15 cellular contexts compared by ENCODE assay signal in the genomic region with DNA sequence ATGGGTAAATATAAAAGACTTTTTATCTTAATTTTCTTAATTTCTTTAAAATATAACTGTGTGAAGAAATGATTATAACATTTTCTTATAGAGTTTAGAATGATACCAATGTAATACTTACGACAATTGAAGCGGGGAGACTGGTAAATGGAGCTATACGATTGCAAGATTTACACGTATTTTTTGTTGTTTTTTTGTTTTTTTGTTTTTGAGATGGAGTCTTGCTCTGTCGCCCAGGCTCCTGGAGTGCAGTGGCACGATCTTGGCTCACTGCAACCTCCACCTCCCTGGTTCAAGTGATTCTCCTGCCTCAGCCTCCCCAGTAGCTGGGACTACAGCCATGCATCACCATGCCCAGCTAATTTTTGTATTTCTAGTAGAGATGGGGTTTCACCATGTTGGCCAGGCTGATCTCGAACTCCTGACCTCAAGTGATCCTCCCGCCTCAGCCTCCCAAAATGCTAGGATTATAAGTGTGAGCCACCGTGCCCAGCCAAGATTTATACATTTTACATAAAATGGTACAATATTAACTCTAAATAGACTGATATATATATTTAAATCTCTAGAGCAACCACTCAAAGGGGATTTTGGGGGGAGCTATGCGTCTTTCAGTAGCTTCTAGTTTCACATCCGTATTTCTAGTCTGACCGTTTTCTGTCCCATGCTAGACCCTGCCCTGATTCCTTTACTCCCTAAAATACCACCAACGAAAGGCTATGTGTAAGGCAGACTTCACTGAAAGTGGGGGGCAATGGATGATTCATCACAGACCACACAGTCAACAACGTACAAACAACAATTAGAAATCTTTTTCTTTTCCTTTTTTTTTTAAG. TPM values are rescaled to one million over a fixed set of nuclear protein-coding genes. Genes with fewer than 3 reads are reported as not detected.
DNase-seq lines count a peak whose midpoint lies in the region; ATAC-seq, FAIRE-seq and TF ChIP-seq lines count a peak whose summit lies in the region.
"Had no signal": no experiment of that assay in that cellular context is flagged by ENCODE, and none has a peak within 500 bp of the region (broad histone marks: within the 10 kb centered on the region; RNA-seq: fewer than 3 reads in every experiment).

No MANE protein-coding gene starts in this region.

- CTCF ChIA-PET in CD8-positive, alpha-beta memory T cell (lab: Charles Lee) = interaction anchor here (1.5 to 2.7 kb wide), 3 partner anchors 16 to 169 kb away, joined by 3 to 6 read pairs (median 4); no protein-coding TSS in a partner anchor

- no peaks in the 10 kb centered on the region for H3K9me3 ChIP-seq in CD8-positive, alpha-beta memory T cell (ENCODE audit: low read length)

- no peaks in the 10 kb centered on the region for H3K27me3 ChIP-seq in CD8-positive, alpha-beta memory T cell (ENCODE audit: insufficient read depth, low read length, poor library complexity, severe bottlenecking)
- no peaks in the 10 kb centered on the region for H3K27me3 ChIP-seq in brain microvascular endothelial cell (replicated peaks)

- in situ Hi-C loops in brain microvascular endothelial cell (cut with HindIII; ENCODE audit: low pct_ligation_motif_present, low sequenced_read_pairs) = no loop called here

- TF ChIP-seq CTCF in brain microvascular endothelial cell (IDR thresholded peaks at IDR 0.05; ENCODE audit: low read depth, low read length, missing control alignments) = no peak

- peak; percentile 84 for FAIRE-seq in GM12891 (lab: Jason Lieb, UNC)
- FAIRE-seq: islet of Langerhans had no signal

- no peak overlapping the region for H3K27ac ChIP-seq in CD8-positive, alpha-beta memory T cell (ENCODE audit: low read depth, low read length)
- no peak overlapping the region for H3K27ac ChIP-seq in brain microvascular endothelial cell
- H3K27ac ChIP-seq: GM23248 had no signal

- no peaks in the 10 kb centered on the region for H3K27me3 Mint-ChIP-seq in CD8-positive, alpha-beta memory T cell
- H3K27me3 Mint-ChIP-seq: central memory CD8-positive, alpha-beta T cell had no signal

- no peak overlapping the region for H3K4me3 ChIP-seq in CD8-positive, alpha-beta memory T cell (ENCODE audit: low read length)
- H3K4me3 ChIP-seq in brain microvascular endothelial cell (ENCODE audit: low read depth, low read length) = no peak overlapping the region
- H3K4me3 ChIP-seq: GM23248, smooth muscle cell had no signal

- DNase-seq in GM12891 (ENCODE audit: insufficient read length, low spot score) = no peak
- DNase-seq in NOMO-1 treated with DMSO at 0.1 percent for 48 hours (lab: John Stamatoyannopoulos, UW; ENCODE audit: unreplicated experiment) = peak; percentile 88
- DNase-seq in CD8-positive, alpha-beta memory T cell = no peak
- DNase-seq in GOT3 (lab: John Stamatoyannopoulos, UW) = no peak
- DNase-seq in brain microvascular endothelial cell = no peak
- DNase-seq in nucleus accumbens (lab: John Stamatoyannopoulos, UW) = no peak
- DNase-seq: GM23248; IMR-90; Right ventricle myocardium superior; stimulated activated CD8-positive, alpha-beta memory T cell treated with anti-CD3 and anti-CD28 coated beads, Interleukin-4, amount 100 ng/mL, for 48 hours had no signal

- no peaks in the 10 kb centered on the region for H3K4me1 ChIP-seq in CD8-positive, alpha-beta memory T cell (ENCODE audit: insufficient read depth, low read length)

- POLR2A ChIA-PET in CD8-positive, alpha-beta memory T cell (lab: Charles Lee) = no interaction called here

- TF ChIP-seq POLR2A in GM12891 (IDR thresholded peaks at IDR 0.05; ENCODE audit: low read depth, low read length) = no peak

- ATAC-seq in GM21360 (IDR thresholded peaks at IDR 0.05; ENCODE audit: unreplicated experiment) (peak; percentile 76), HG03045 (IDR thresholded peaks at IDR 0.05; ENCODE audit: unreplicated experiment) (peak; percentile 71)

- peaks cover 0 to 4% (median 0%) of the 10 kb centered on the region in 3 donors for H3K36me3 Mint-ChIP-seq in CD8-positive, alpha-beta memory T cell

- H3K27ac Mint-ChIP-seq in CD8-positive, alpha-beta memory T cell = no peak overlapping the region

- no peaks in the 10 kb centered on the region for H3K36me3 ChIP-seq in CD8-positive, alpha-beta memory T cell (ENCODE audit: insufficient read depth, low read length)
- no peaks in the 10 kb centered on the region for H3K36me3 ChIP-seq in brain microvascular endothelial cell (replicated peaks)

- H3K4me1 Mint-ChIP-seq in CD8-positive, alpha-beta memory T cell = no peaks in the 10 kb centered on the region
- H3K4me1 Mint-ChIP-seq: central memory CD8-positive, alpha-beta T cell had no signal

- H3K4me3 Mint-ChIP-seq in CD8-positive, alpha-beta memory T cell = no peak overlapping the region
- H3K4me3 Mint-ChIP-seq: central memory CD8-positive, alpha-beta T cell had no signal

- no peaks in the 10 kb centered on the region for H3K9me3 Mint-ChIP-seq in CD8-positive, alpha-beta memory T cell
- H3K9me3 Mint-ChIP-seq: central memory CD8-positive, alpha-beta T cell had no signal

TF ChIP-seq in GM12891, 5 proteins besides CTCF, POLR2A, EP300 and RAD21:
- TF ChIP-seq PAX5 (IDR thresholded peaks at IDR 0.05; ENCODE audit: insufficient read depth, low read length, severe bottlenecking) (no peak), POLR2AphosphoS5 (IDR thresholded peaks at IDR 0.05; ENCODE audit: low read depth, low read length) (no peak), SPI1 (IDR thresholded peaks at IDR 0.05; ENCODE audit: low read depth, low read length) (peak; percentile 98)

RNA-seq across cellular contexts. Expression of gene ATG16L1, which starts 28.2 kb away (rescaled TPM):
- 10.4 TPM for polyA plus RNA-seq in GM12891 (2012; ENCODE audit: low read depth, missing spikeins)
- 10 to 100 TPM; 32.0 to 34.2 TPM for total RNA-seq in CD8-positive, alpha-beta memory T cell
- polyA plus RNA-seq in CD8-positive, alpha-beta memory T cell = 19.5 TPM
